Comparison of ENCODE assay signal across 1 cellular context in the genomic region with DNA sequence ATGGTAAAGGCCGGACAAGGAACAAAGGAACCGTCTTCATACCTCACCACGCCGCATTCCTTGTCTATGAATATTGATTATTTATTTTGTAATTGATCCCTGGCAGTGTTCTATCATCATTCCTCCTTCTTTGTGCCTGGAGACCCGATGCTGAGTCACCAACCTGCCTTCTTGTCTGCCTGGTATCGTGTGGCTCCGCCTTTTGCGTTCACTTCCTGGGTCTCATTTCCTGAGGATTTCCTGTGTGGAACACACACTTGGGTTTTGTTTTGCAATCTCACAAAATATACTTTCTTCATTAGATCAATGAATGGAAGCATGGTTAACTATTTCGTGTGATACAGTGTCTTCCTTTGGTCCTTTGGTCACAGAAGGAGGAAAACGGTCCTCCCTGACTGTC.
TF ChIP-seq lines count a peak whose summit lies in the region.

No MANE protein-coding gene starts in this region.

TF ChIP-seq in H1, 55 proteins besides CTCF, POLR2A, EP300 and RAD21 (continued from another document):
- no peak for TF ChIP-seq GTF2F1 (IDR thresholded peaks at IDR 0.05; ENCODE audit: borderline replicate concordance, low read depth, low read length)
- TF ChIP-seq, protein P1, sequence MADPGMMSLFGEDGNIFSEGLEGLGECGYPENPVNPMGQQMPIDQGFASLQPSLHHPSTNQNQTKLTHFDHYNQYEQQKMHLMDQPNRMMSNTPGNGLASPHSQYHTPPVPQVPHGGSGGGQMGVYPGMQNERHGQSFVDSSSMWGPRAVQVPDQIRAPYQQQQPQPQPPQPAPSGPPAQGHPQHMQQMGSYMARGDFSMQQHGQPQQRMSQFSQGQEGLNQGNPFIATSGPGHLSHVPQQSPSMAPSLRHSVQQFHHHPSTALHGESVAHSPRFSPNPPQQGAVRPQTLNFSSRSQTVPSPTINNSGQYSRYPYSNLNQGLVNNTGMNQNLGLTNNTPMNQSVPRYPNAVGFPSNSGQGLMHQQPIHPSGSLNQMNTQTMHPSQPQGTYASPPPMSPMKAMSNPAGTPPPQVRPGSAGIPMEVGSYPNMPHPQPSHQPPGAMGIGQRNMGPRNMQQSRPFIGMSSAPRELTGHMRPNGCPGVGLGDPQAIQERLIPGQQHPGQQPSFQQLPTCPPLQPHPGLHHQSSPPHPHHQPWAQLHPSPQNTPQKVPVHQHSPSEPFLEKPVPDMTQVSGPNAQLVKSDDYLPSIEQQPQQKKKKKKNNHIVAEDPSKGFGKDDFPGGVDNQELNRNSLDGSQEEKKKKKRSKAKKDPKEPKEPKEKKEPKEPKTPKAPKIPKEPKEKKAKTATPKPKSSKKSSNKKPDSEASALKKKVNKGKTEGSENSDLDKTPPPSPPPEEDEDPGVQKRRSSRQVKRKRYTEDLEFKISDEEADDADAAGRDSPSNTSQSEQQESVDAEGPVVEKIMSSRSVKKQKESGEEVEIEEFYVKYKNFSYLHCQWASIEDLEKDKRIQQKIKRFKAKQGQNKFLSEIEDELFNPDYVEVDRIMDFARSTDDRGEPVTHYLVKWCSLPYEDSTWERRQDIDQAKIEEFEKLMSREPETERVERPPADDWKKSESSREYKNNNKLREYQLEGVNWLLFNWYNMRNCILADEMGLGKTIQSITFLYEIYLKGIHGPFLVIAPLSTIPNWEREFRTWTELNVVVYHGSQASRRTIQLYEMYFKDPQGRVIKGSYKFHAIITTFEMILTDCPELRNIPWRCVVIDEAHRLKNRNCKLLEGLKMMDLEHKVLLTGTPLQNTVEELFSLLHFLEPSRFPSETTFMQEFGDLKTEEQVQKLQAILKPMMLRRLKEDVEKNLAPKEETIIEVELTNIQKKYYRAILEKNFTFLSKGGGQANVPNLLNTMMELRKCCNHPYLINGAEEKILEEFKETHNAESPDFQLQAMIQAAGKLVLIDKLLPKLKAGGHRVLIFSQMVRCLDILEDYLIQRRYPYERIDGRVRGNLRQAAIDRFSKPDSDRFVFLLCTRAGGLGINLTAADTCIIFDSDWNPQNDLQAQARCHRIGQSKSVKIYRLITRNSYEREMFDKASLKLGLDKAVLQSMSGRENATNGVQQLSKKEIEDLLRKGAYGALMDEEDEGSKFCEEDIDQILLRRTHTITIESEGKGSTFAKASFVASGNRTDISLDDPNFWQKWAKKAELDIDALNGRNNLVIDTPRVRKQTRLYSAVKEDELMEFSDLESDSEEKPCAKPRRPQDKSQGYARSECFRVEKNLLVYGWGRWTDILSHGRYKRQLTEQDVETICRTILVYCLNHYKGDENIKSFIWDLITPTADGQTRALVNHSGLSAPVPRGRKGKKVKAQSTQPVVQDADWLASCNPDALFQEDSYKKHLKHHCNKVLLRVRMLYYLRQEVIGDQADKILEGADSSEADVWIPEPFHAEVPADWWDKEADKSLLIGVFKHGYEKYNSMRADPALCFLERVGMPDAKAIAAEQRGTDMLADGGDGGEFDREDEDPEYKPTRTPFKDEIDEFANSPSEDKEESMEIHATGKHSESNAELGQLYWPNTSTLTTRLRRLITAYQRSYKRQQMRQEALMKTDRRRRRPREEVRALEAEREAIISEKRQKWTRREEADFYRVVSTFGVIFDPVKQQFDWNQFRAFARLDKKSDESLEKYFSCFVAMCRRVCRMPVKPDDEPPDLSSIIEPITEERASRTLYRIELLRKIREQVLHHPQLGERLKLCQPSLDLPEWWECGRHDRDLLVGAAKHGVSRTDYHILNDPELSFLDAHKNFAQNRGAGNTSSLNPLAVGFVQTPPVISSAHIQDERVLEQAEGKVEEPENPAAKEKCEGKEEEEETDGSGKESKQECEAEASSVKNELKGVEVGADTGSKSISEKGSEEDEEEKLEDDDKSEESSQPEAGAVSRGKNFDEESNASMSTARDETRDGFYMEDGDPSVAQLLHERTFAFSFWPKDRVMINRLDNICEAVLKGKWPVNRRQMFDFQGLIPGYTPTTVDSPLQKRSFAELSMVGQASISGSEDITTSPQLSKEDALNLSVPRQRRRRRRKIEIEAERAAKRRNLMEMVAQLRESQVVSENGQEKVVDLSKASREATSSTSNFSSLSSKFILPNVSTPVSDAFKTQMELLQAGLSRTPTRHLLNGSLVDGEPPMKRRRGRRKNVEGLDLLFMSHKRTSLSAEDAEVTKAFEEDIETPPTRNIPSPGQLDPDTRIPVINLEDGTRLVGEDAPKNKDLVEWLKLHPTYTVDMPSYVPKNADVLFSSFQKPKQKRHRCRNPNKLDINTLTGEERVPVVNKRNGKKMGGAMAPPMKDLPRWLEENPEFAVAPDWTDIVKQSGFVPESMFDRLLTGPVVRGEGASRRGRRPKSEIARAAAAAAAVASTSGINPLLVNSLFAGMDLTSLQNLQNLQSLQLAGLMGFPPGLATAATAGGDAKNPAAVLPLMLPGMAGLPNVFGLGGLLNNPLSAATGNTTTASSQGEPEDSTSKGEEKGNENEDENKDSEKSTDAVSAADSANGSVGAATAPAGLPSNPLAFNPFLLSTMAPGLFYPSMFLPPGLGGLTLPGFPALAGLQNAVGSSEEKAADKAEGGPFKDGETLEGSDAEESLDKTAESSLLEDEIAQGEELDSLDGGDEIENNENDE (IDR thresholded peaks at IDR 0.05; ENCODE audit: insufficient replicate concordance, low read length): no peak
- no peak for TF ChIP-seq CHD2 (IDR thresholded peaks at IDR 0.05; ENCODE audit: low read length)
- no peak for TF ChIP-seq TAF7 (optimal IDR thresholded peaks at IDR 0.05; ENCODE audit: borderline replicate concordance, low read depth, low read length)
- TF ChIP-seq EZH2 (IDR thresholded peaks at IDR 0.05; ENCODE audit: low read depth, low read length, severe bottlenecking): no peak
- no peak for TF ChIP-seq NANOG (IDR thresholded peaks at IDR 0.05; ENCODE audit: insufficient read depth, low read depth, low read length, poor library complexity, severe bottlenecking)
